8 cellular contexts compared by ENCODE assay signal in the genomic region with DNA sequence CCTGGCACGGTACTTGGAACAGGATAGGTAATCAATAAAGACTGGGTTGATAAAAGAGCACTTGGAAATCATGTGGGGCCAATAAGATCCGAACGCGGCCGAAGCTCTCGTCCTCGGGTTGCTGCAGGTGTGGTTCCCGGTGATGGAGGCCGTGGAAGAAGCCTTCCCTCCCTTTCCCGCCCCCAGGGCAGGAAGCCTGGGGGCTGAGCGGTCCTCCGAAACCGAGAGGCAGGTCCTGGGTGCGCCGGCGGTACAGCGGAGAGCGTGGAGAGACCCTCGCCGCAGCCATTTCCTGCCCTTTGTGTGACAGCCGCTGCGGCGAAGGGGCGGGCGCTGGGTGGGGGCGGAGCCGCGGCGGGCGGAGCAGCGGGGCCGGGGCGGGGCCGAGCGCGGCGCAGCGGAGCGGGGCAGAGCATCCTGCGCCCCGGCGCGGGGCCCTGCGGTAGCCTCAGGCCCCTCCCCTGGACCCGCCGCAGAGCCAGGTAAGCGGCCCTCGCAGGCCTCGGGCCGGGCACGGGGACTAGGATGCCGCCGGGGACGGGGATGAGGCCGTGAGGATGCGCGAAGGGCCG. TPM values are rescaled to one million over a fixed set of nuclear protein-coding genes. Genes with fewer than 3 reads are reported as not detected.
DNase-seq lines count a peak whose midpoint lies in the region; ATAC-seq lines count a peak whose summit lies in the region.

A gene (plus strand): TSS at position 410 of the 572 bp plus-strand sequence. CDS start 19,239 bp downstream, outside the sequence.

- peak within 1 kb of the TSS; percentile 97 for H3K4me2 ChIP-seq in BLaER1

- DNase-seq in NCI-H774 (lab: John Stamatoyannopoulos, UW): peak; percentile 42
- DNase-seq in activated CD8-positive, alpha-beta memory T cell treated with anti-CD3 and anti-CD28 coated beads for 48 hours (ENCODE audit: low read depth in 2 of 3, low spot score in 2 of 3): peak in 2 of 3 experiments; percentile 60 to 82
- DNase-seq in stimulated activated CD8-positive, alpha-beta memory T cell treated with anti-CD3 and anti-CD28 coated beads, Interleukin-4, amount 100 ng/mL, for 24 hours (ENCODE audit: low read depth): peak; percentile 73

- H3K27ac ChIP-seq in BLaER1 (peak within 1 kb of the TSS; percentile 100), mucosa of rectum (ENCODE audit: low read depth in 2 of 2, low read length in 2 of 2) (peak within 1 kb of the TSS; percentile 64 to 79)

- in situ Hi-C loops in endometrial microvascular endothelial cells (cut with HindIII; ENCODE audit: inconsistent ontology term, low pct_unique_long_range_greater_than_20kb, low sequenced_read_pairs): no loop called here

- H3K27me3 ChIP-seq in BLaER1: no peaks in the 10 kb centered on the region
- peaks cover 0 to 4% of the 10 kb centered on the region in 2 donors for H3K27me3 ChIP-seq in mucosa of rectum (ENCODE audit: control insufficient read depth in 2 of 2, insufficient read depth in 2 of 2, low read length in 2 of 2)

- H3K9ac ChIP-seq in BLaER1: peak within 1 kb of the TSS; percentile 99
- peak within 1 kb of the TSS; percentile 82 to 85 for H3K9ac ChIP-seq in mucosa of rectum (ENCODE audit: low read depth in 1 of 2, low read length in 2 of 2)

- H3K4me3 ChIP-seq in BLaER1 (peak within 1 kb of the TSS; percentile 89), mucosa of rectum (ENCODE audit: low read length in 2 of 2) (peak within 1 kb of the TSS; percentile 74 to 84)

- no peaks in the 10 kb centered on the region for H3K9me3 ChIP-seq in BLaER1
- H3K9me3 ChIP-seq in mucosa of rectum (ENCODE audit: control insufficient read depth in 2 of 2, low read length in 2 of 2): no peaks in the 10 kb centered on the region

- peak; percentile 86 for ATAC-seq in GM19043 (IDR thresholded peaks at IDR 0.05; ENCODE audit: low read depth, unreplicated experiment)
- peak; percentile 86 for ATAC-seq in HG03196 (IDR thresholded peaks at IDR 0.05; ENCODE audit: unreplicated experiment)

- H3K4me1 ChIP-seq in BLaER1 (peaks cover 68% of the 10 kb centered on the region), mucosa of rectum (ENCODE audit: control insufficient read depth in 2 of 2, insufficient read depth in 2 of 2, low read length in 2 of 2) (peaks cover 5 to 19% of the 10 kb centered on the region in 2 donors)

- H3K36me3 ChIP-seq in BLaER1: peaks cover 16% of the 10 kb centered on the region
- no peaks in the 10 kb centered on the region for H3K36me3 ChIP-seq in mucosa of rectum (ENCODE audit: control insufficient read depth in 2 of 2, insufficient read depth in 2 of 2, low read length in 2 of 2)

- peaks cover 10% of the 10 kb centered on the region; the same call in 1 of the 2 replicates for H4K20me1 ChIP-seq in BLaER1

RNA-seq across cellular contexts. Expression of the gene that starts here (rescaled TPM):
- 10.4 TPM for total RNA-seq in endometrial microvascular endothelial cells (ENCODE audit: inconsistent ontology term)

Comparison
In these comparisons a context has a peak if more than half of its experiments do, and no peak if none do; other contexts are left out.
1. Peak in every context shown above with its lines: DNase-seq, ATAC-seq, H3K4me3 ChIP-seq and H3K27ac ChIP-seq.